In the genomic region with DNA sequence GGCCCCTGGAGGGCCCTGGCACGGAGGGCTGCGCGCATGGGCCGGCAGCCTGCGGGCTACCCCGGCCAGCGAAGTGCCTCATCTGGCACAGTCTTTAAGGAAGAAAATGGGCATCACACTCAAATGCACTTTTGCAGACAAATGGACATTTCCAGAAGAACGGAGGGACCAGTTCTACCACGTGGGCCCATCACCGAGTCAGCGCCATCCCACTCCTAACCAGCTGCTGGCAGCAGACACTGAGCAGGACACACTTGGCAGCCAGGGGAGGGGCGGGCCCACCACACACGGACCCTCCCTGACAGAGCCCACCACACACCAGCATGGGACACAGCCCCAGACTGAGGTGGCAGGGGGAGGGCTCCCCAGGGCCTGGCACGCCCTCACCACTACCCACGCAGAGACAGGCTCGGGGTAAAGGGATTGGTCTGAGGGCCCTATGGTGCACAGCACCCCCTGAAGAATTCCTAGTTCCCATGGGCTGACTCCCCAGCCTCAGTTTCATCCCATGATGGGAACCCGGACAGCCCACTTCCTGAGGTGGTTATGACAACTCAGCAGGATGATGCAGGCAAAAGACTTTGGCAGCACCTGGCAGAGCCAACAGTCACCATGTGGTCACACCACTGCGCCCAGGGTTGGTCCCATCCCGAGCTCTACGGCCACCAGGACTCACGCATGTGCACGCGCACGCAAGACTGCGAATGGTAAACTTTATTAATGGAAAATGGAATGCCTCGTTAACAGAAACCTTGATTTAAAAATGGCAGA, we compare ENCODE assay signal across 11 cellular contexts. TPM values are rescaled to one million over a fixed set of nuclear protein-coding genes. Genes with fewer than 3 reads are reported as not detected.
DNase-seq lines count a peak whose midpoint lies in the region; ATAC-seq and TF ChIP-seq lines count a peak whose summit lies in the region.
"Had no signal": no experiment of that assay in that cellular context is flagged by ENCODE, and none has a peak within 500 bp of the region (broad histone marks: within the 10 kb centered on the region; RNA-seq: fewer than 3 reads in every experiment).

No MANE protein-coding gene starts in this region.

- no peaks in the 10 kb centered on the region for H3K9me3 Mint-ChIP-seq in CD4-positive, alpha-beta T cell
- no peaks in the 10 kb centered on the region for H3K9me3 Mint-ChIP-seq in endodermal cell

- peak overlapping the region; percentile 11 for H3K4me3 Mint-ChIP-seq in CD4-positive, alpha-beta T cell
- H3K4me3 Mint-ChIP-seq in endodermal cell: no peak overlapping the region

- no peak overlapping the region for H3K27ac ChIP-seq in CD4-positive, alpha-beta T cell (ENCODE audit: low read depth, low read length)
- H3K27ac ChIP-seq in HUES64 (ENCODE audit: low read depth, low read length) (peak overlapping the region; percentile 92), endodermal cell (ENCODE audit: low read depth, low read length) (peak overlapping the region; percentile 86), osteoblast (ENCODE audit: low read depth, low read length) (no peak overlapping the region)

- H3K9ac ChIP-seq in HUES64 (ENCODE audit: low read depth, low read length) (no peak overlapping the region), endodermal cell (ENCODE audit: extremely low read depth, low read length, poor library complexity, severe bottlenecking) (no peak overlapping the region)

- no peak for DNase-seq in CD4-positive, alpha-beta T cell
- DNase-seq in endodermal cell (no peak), osteoblast (ENCODE audit: insufficient read length, low spot score, missing footprints) (peak; percentile 77), SK-N-DZ (ENCODE audit: low spot score) (no peak), NCI-H69 (lab: John Stamatoyannopoulos, UW) (no peak), NCI-H82 treated with DMSO at 0.1 percent for 48 hours (lab: John Stamatoyannopoulos, UW; ENCODE audit: unreplicated experiment) (no peak), T-helper 2 cell (no peak)
- DNase-seq: NK-92 treated with Interleukin-12 subunit alpha and Interleukin-12 subunit beta, amount 100 ng/mL, for 24 hours; T1000 had no signal

- POLR2A ChIA-PET in CD4-positive, alpha-beta T cell (lab: Charles Lee): interaction anchor here (0.6 kb wide), 2 partner anchors 10 to 29 kb away, joined by 3 read pairs; no protein-coding TSS in a partner anchor

- H3K4me3 ChIP-seq in HUES64 (ENCODE audit: low read length) (peak overlapping the region; percentile 31), endodermal cell (ENCODE audit: low read length) (no peak overlapping the region), osteoblast (ENCODE audit: insufficient read depth, low read length) (no peak overlapping the region)

- no peaks in the 10 kb centered on the region for H3K79me2 ChIP-seq in osteoblast (ENCODE audit: insufficient read depth, low read length)

- H3K27me3 Mint-ChIP-seq in CD4-positive, alpha-beta T cell: no peaks in the 10 kb centered on the region
- no peaks in the 10 kb centered on the region for H3K27me3 Mint-ChIP-seq in endodermal cell (ENCODE audit: insufficient read depth)

- peaks cover 19% of the 10 kb centered on the region for H4K20me1 ChIP-seq in osteoblast (ENCODE audit: insufficient read depth, low read length)

- H3K9me3 ChIP-seq in CD4-positive, alpha-beta T cell (ENCODE audit: control insufficient read depth, low read length): no peaks in the 10 kb centered on the region
- H3K9me3 ChIP-seq in HUES64 (ENCODE audit: insufficient read depth, low read depth, low read length) (no peaks in the 10 kb centered on the region), endodermal cell (ENCODE audit: control insufficient read depth, low read length) (no peaks in the 10 kb centered on the region), osteoblast (ENCODE audit: low read depth, low read length) (no peaks in the 10 kb centered on the region)

- H3K27ac Mint-ChIP-seq in CD4-positive, alpha-beta T cell: no peak overlapping the region
- H3K27ac Mint-ChIP-seq in endodermal cell: no peak overlapping the region

- peaks cover 65% of the 10 kb centered on the region for H3K36me3 Mint-ChIP-seq in CD4-positive, alpha-beta T cell (ENCODE audit: low read depth)
- peaks cover 39% of the 10 kb centered on the region for H3K36me3 Mint-ChIP-seq in endodermal cell (ENCODE audit: low read depth)

- peaks cover 14% of the 10 kb centered on the region for H3K4me1 Mint-ChIP-seq in CD4-positive, alpha-beta T cell (ENCODE audit: low read depth)
- peaks cover 28% of the 10 kb centered on the region for H3K4me1 Mint-ChIP-seq in endodermal cell

- intact Hi-C loops in CD4-positive, alpha-beta T cell (cut with DNase I, micrococcal nuclease): no loop called here

- 81% methylated on average over 25 of the region's 26 CpGs for whole genome bisulfite sequencing in HUES64
- WGBS in endodermal cell (ENCODE audit: insufficient coverage in 1 of 2, insufficient read length in 1 of 2), 2 experiments: 87 to 92% methylated on average over 9 to 26 of the region's 26 CpGs

- peaks cover 17% of the 10 kb centered on the region for H3K4me1 ChIP-seq in HUES64 (ENCODE audit: insufficient read depth, low read length)
- H3K4me1 ChIP-seq in endodermal cell (ENCODE audit: control insufficient read depth, insufficient read depth, low read length): peaks cover 13% of the 10 kb centered on the region
- no peaks in the 10 kb centered on the region for H3K4me1 ChIP-seq in osteoblast (ENCODE audit: insufficient read depth, low read length)

- H3K4me2 ChIP-seq in osteoblast (ENCODE audit: insufficient read depth, low read length): no peak overlapping the region

- no peak for TF ChIP-seq CTCF in CD4-positive, alpha-beta T cell (IDR thresholded peaks at IDR 0.05)
- TF ChIP-seq CTCF in endodermal cell (conservative IDR thresholded peaks at IDR 0.05): no peak
- no peak for TF ChIP-seq CTCF in osteoblast (IDR thresholded peaks at IDR 0.05; ENCODE audit: extremely low read depth, low read depth, low read length)

- peaks cover 46% of the 10 kb centered on the region for H3K36me3 ChIP-seq in HUES64 (ENCODE audit: insufficient read depth, low read length)
- H3K36me3 ChIP-seq in endodermal cell (ENCODE audit: control insufficient read depth, insufficient read depth, low read length): peaks cover 38% of the 10 kb centered on the region
- H3K36me3 ChIP-seq in osteoblast (ENCODE audit: insufficient read depth, low read length): peaks cover 50% of the 10 kb centered on the region

- peak; percentile 34 for ATAC-seq in CD4-positive, alpha-beta T cell (ENCODE audit: poor library complexity)

- H3K27me3 ChIP-seq in CD4-positive, alpha-beta T cell (ENCODE audit: control insufficient read depth, insufficient read depth, low read length): no peaks in the 10 kb centered on the region
- H3K27me3 ChIP-seq in HUES64 (ENCODE audit: insufficient read depth, low read length) (no peaks in the 10 kb centered on the region), endodermal cell (ENCODE audit: control insufficient read depth, insufficient read depth, low read length, poor library complexity, severe bottlenecking) (no peaks in the 10 kb centered on the region), osteoblast (ENCODE audit: insufficient read depth, low read length) (no peaks in the 10 kb centered on the region)

- H2AFZ ChIP-seq in osteoblast (ENCODE audit: low read length): no peak overlapping the region

- CTCF ChIA-PET in CD4-positive, alpha-beta T cell (lab: Charles Lee): no interaction called here

RNA-seq across cellular contexts. Expression of a gene that starts 18.7 kb away (rescaled TPM):
- total RNA-seq in CD4-positive, alpha-beta T cell: 1 to 10 TPM in 1 of 2 experiments, under 1 TPM in 1; 0.74 to 1.6 TPM
- 0.45 TPM for polyA plus RNA-seq in HUES64 (2013, experiment 1 of 2)
- polyA plus RNA-seq in HUES64 (2013, experiment 2 of 2): 0.44 TPM
- total RNA-seq in endodermal cell (1 to 10 TPM in 1 of 2 donors, under 1 TPM in 1; 0.53 to 1.2 TPM), osteoblast (under 0.01 and 0.36 TPM in 2 replicates)
- polyA plus RNA-seq in endodermal cell (2013, experiment 1 of 2): 2.4 TPM
- 2.6 TPM for polyA plus RNA-seq in endodermal cell (2013, experiment 2 of 2)
- polyA plus RNA-seq in SK-N-DZ (2014; cell fraction: cytosol; rRNA removed): 0.09 TPM in 1 of 2 replicates, not detected in the other
- not detected in 2 replicates for polyA plus RNA-seq in SK-N-DZ (2014; cell fraction: nucleus; rRNA removed)
- total RNA-seq: renal cortical epithelial cell had no signal

RNA-seq across cellular contexts. Expression of a gene that starts 36.1 kb away (rescaled TPM):
- 100 to 1,000 TPM; 238 to 246 TPM for total RNA-seq in CD4-positive, alpha-beta T cell
- 36.2 TPM for polyA plus RNA-seq in HUES64 (2013, experiment 1 of 2)
- 29.2 TPM for polyA plus RNA-seq in HUES64 (2013, experiment 2 of 2)
- 10 to 100 TPM; 69.2 to 74.6 TPM for total RNA-seq in endodermal cell
- polyA plus RNA-seq in endodermal cell (2013, experiment 1 of 2): 49.7 TPM
- 37.0 TPM for polyA plus RNA-seq in endodermal cell (2013, experiment 2 of 2)
- total RNA-seq in osteoblast: 38.0 and 43.0 TPM in 2 replicates
- polyA plus RNA-seq in SK-N-DZ (2014; cell fraction: cytosol; rRNA removed): 8.3 and 12.7 TPM in 2 replicates
- polyA plus RNA-seq in SK-N-DZ (2014; cell fraction: nucleus; rRNA removed): 33.5 and 69.8 TPM in 2 replicates

RNA-seq across cellular contexts. Expression of a gene that starts 36.4 kb away (rescaled TPM):
- 100 to 1,000 TPM; 195 to 200 TPM for total RNA-seq in CD4-positive, alpha-beta T cell
- 74.9 TPM for polyA plus RNA-seq in HUES64 (2013, experiment 1 of 2)
- polyA plus RNA-seq in HUES64 (2013, experiment 2 of 2): 71.2 TPM
- total RNA-seq in endodermal cell (100 to 1,000 TPM; 130 to 153 TPM), osteoblast (33.7 and 42.4 TPM in 2 replicates)
- 105 TPM for polyA plus RNA-seq in endodermal cell (2013, experiment 1 of 2)
- 88.3 TPM for polyA plus RNA-seq in endodermal cell (2013, experiment 2 of 2)
- polyA plus RNA-seq in SK-N-DZ (2014; cell fraction: cytosol; rRNA removed): 21.0 and 30.1 TPM in 2 replicates
- 45.2 and 117 TPM in 2 replicates for polyA plus RNA-seq in SK-N-DZ (2014; cell fraction: nucleus; rRNA removed)

Comparison
In these comparisons a context has a peak if more than half of its experiments do, and no peak if none do; other contexts are left out.
1. H3K27ac ChIP-seq: peak in HUES64 (single experiment) and endodermal cell (single experiment); none in CD4-positive, alpha-beta T cell (single experiment) and osteoblast (single experiment).